ENCODE assay signal across 17 cellular contexts in genomic region chr3:11665331-11665730, GRCh38. TPM values are rescaled to one million over a fixed set of nuclear protein-coding genes. Genes with fewer than 3 reads are reported as not detected.
A peak's percentile ranks its signal among the peaks of the same experiment; 100 is the strongest.
DNase-seq lines count a peak whose midpoint lies in the region; ATAC-seq and TF ChIP-seq lines count a peak whose summit lies in the region.
"Had no signal": no experiment of that assay in that cellular context is flagged by ENCODE, and none has a peak within 500 bp of the region (broad histone marks: within the 10 kb centered on the region; RNA-seq: fewer than 3 reads in every experiment).

No MANE protein-coding gene starts in this region.

- H3K79me2 ChIP-seq in trophoblast cell (ENCODE audit: control insufficient read depth, insufficient read depth, low read length, poor library complexity): peaks cover 2% of the 10 kb centered on the region

- peak overlapping the region; percentile 46 for H3K18ac ChIP-seq in trophoblast cell (ENCODE audit: low read length)

- no peak overlapping the region for H3K23ac ChIP-seq in trophoblast cell (ENCODE audit: low read length)

- no peaks in the 10 kb centered on the region for H3K79me1 ChIP-seq in trophoblast cell (ENCODE audit: low read length)

- no peak for TF ChIP-seq CTCF in Panc1 (IDR thresholded peaks at IDR 0.05)

- no peaks in the 10 kb centered on the region for H3K27me3 ChIP-seq in Panc1 (ENCODE audit: control insufficient read depth, insufficient read depth, low read length)
- no peaks in the 10 kb centered on the region for H3K27me3 ChIP-seq in trophoblast cell (ENCODE audit: insufficient read depth, low read length)
- H3K27me3 ChIP-seq: BLaER1 had no signal

- no peak overlapping the region for H4K91ac ChIP-seq in trophoblast cell (ENCODE audit: low read depth, low read length)

- no peak overlapping the region for H2BK120ac ChIP-seq in trophoblast cell (ENCODE audit: insufficient read depth, low read length, poor library complexity)

- H3K27ac ChIP-seq in Panc1 (ENCODE audit: low read length): no peak overlapping the region
- H3K27ac ChIP-seq in trophoblast cell (ENCODE audit: low read depth, low read length): no peak overlapping the region
- H3K27ac ChIP-seq: BLaER1 had no signal

- H2BK5ac ChIP-seq in trophoblast cell (ENCODE audit: low read depth, low read length, poor library complexity): no peak overlapping the region

- H3K9me3 ChIP-seq in Panc1 (ENCODE audit: control insufficient read depth, insufficient read depth, low read depth, low read length): no peaks in the 10 kb centered on the region
- H3K9me3 ChIP-seq in trophoblast cell (ENCODE audit: insufficient read depth, low read depth, low read length): no peaks in the 10 kb centered on the region
- H3K9me3 ChIP-seq: BLaER1 had no signal

- no CpG with 5 or more reads among the region's 10 CpGs for WGBS in trophoblast cell (ENCODE audit: extremely low coverage, insufficient coverage, insufficient read length)

- H3K36me3 ChIP-seq in Panc1 (ENCODE audit: control insufficient read depth, insufficient read depth, low read length): no peaks in the 10 kb centered on the region
- H3K36me3 ChIP-seq in trophoblast cell (ENCODE audit: control insufficient read depth in 1 of 2, insufficient read depth in 2 of 2, low read length in 2 of 2): peaks cover 0 to 3% of the 10 kb centered on the region in 2 experiments
- H3K36me3 ChIP-seq: BLaER1 had no signal

- H3K4ac ChIP-seq in trophoblast cell (ENCODE audit: low read depth, low read length): peak overlapping the region; percentile 64

- H2BK12ac ChIP-seq in trophoblast cell (ENCODE audit: low read length): no peak overlapping the region

- H2AFZ ChIP-seq in trophoblast cell (ENCODE audit: insufficient read depth, low read length, poor library complexity): no peak overlapping the region
- H2AFZ ChIP-seq: GM23338 had no signal

- no peak overlapping the region for H3K14ac ChIP-seq in trophoblast cell (ENCODE audit: low read length)

- H3K4me3 ChIP-seq in Panc1 (ENCODE audit: low read depth in 2 of 2, low read length in 2 of 2) (no peak overlapping the region), trophoblast cell (ENCODE audit: low read depth, low read length) (no peak overlapping the region)
- H3K4me3 ChIP-seq: BLaER1, GM23338 had no signal

- CTCF ChIA-PET in Panc1 (lab: Charles Lee): no interaction called here

- H3K9ac ChIP-seq in trophoblast cell (ENCODE audit: low read length): no peak overlapping the region
- H3K9ac ChIP-seq: BLaER1 had no signal

- H3K4me1 ChIP-seq in Panc1 (ENCODE audit: control insufficient read depth, insufficient read depth, low read length) (peaks cover 8% of the 10 kb centered on the region; the same call in 1 of the 2 replicates), trophoblast cell (ENCODE audit: control insufficient read depth in 1 of 2, insufficient read depth in 2 of 2, low read length in 2 of 2) (peaks cover 2 to 7% of the 10 kb centered on the region in 2 experiments)
- H3K4me1 ChIP-seq: BLaER1 had no signal

- POLR2A ChIA-PET in Panc1 (lab: Charles Lee): no interaction called here

- H4K8ac ChIP-seq in trophoblast cell (ENCODE audit: low read depth, low read length): no peak overlapping the region

- no peak overlapping the region for H2AK5ac ChIP-seq in trophoblast cell (ENCODE audit: low read length)

- intact Hi-C loops in Panc1 (cut with micrococcal nuclease; ENCODE audit: unreplicated experiment): no loop called here

- no peak overlapping the region for H3K4me2 ChIP-seq in trophoblast cell (ENCODE audit: low read length)
- H3K4me2 ChIP-seq: BLaER1, GM23338 had no signal

- no peak overlapping the region for H4K12ac ChIP-seq in trophoblast cell (ENCODE audit: low read depth, low read length)

- peak; percentile 46 for DNase-seq in ELF-1 (ENCODE audit: low read depth, low spot score)
- DNase-seq in Panc1 (ENCODE audit: low read depth, low spot score): no peak
- DNase-seq in trophoblast cell: no peak
- no peak for DNase-seq in activated effector memory CD4-positive, alpha-beta T cell treated with Interleukin-2 at 50 U/mL for 16 hours
- no peak for DNase-seq in SIG-M5 (lab: John Stamatoyannopoulos, UW)
- no peak for DNase-seq in KBM-7
- DNase-seq: 8988T; CD4-positive, alpha-beta memory T cell; DMS153; DMS79; GF-D8; HCEC 1CT; HFFc6 had no signal

- in situ Hi-C loops in Panc1 (cut with HindIII; ENCODE audit: low pct_unique_long_range_greater_than_20kb, low sequenced_read_pairs) (no loop called here), KBM-7 (cut with MboI; ENCODE audit: low pct_unique_long_range_greater_than_20kb, low sequenced_read_pairs) (loop anchor here (25.0 kb wide), 1 partner anchor 278 kb away; no protein-coding TSS in a partner anchor)

- no TSS peak for BruUV-seq in Panc1 (replicated peaks; lab: Mats Ljungman, UMichigan)

- ATAC-seq in Panc1 (peak; percentile 56; the same call in 1 of the 2 replicates), esophagus mucosa (peak; percentile 54)
- ATAC-seq: GM23338, HepG2 had no signal

RNA-seq across cellular contexts. Expression of gene VGLL4, which starts 21.6 kb away (rescaled TPM):
- total RNA-seq in Panc1 (2021; ENCODE audit: unreplicated experiment) (66.0 TPM), esophagus mucosa (36.3 TPM)
- 61.2 TPM for polyA plus RNA-seq in Panc1 (2012; ENCODE audit: insufficient read length)
- 44.1 and 47.0 TPM in 2 replicates for polyA plus RNA-seq in trophoblast cell (2013)
